9 cellular contexts compared by ENCODE assay signal in genomic region chr4:37802068-37802666, GRCh38. TPM values are rescaled to one million over a fixed set of nuclear protein-coding genes. Genes with fewer than 3 reads are reported as not detected.
A peak's percentile ranks its signal among the peaks of the same experiment; 100 is the strongest.
DNase-seq lines count a peak whose midpoint lies in the region; ATAC-seq, FAIRE-seq and TF ChIP-seq lines count a peak whose summit lies in the region.
"Had no signal": no experiment of that assay in that cellular context is flagged by ENCODE, and none has a peak within 500 bp of the region (broad histone marks: within the 10 kb centered on the region; RNA-seq: fewer than 3 reads in every experiment).

No MANE protein-coding gene starts in this region.

- no peak for FAIRE-seq in A549 (lab: Jason Lieb, UNC)
- FAIRE-seq in kidney (lab: Jason Lieb, UNC) = peak; percentile 80

- H2AFZ ChIP-seq in GM23338 = no peak overlapping the region

- no peaks in the 10 kb centered on the region for H3K36me3 ChIP-seq in GM23338 (ENCODE audit: insufficient read depth)
- no peaks in the 10 kb centered on the region for H3K36me3 ChIP-seq in kidney (ENCODE audit: control insufficient read depth in 1 of 2, insufficient read depth in 2 of 2, low read length in 2 of 2)

- H3K4me1 Mint-ChIP-seq in GM23338 (peaks cover 20% of the 10 kb centered on the region), brain (peaks cover 9% of the 10 kb centered on the region)

- TF ChIP-seq CTCF in A549 (IDR thresholded peaks at IDR 0.05) (peak; percentile 67), GM23338 (conservative IDR thresholded peaks at IDR 0.05; ENCODE audit: low read depth in 2 of 2) (peak; percentile 57 to 88), brain (conservative IDR thresholded peaks at IDR 0.05) (peak; percentile 86 to 87), kidney (IDR thresholded peaks at IDR 0.05; ENCODE audit: borderline replicate concordance, extremely low read depth, insufficient read depth) (peak; percentile 87)

- peaks cover 3% of the 10 kb centered on the region; the same call in 1 of the 3 replicates for H3K36me3 Mint-ChIP-seq in GM23338 (ENCODE audit: low read depth)
- H3K36me3 Mint-ChIP-seq in brain = no peaks in the 10 kb centered on the region

- H4K20me1 ChIP-seq in GM23338 (replicated peaks; ENCODE audit: insufficient read depth) = no peaks in the 10 kb centered on the region

- H3K27ac Mint-ChIP-seq in GM23338 = no peak overlapping the region
- peak overlapping the region in 2 of 5 experiments; percentile 3 to 79 for H3K27ac Mint-ChIP-seq in brain
- H3K27ac Mint-ChIP-seq: stimulated activated naive CD8-positive, alpha-beta T cell treated with anti-CD3 and anti-CD28 coated beads, Interleukin-15, Interleukin-2, amounts not matched to agents 100 ng/mL and 50 ng/mL, for 24 hours had no signal

- no peak for TF ChIP-seq POLR2A in A549 (IDR thresholded peaks at IDR 0.05; ENCODE audit: low read length)

- peaks cover 4% of the 10 kb centered on the region for H3K27me3 Mint-ChIP-seq in GM23338 (ENCODE audit: insufficient read depth, low read depth, poor library complexity)
- H3K27me3 Mint-ChIP-seq in brain = peaks cover 8% of the 10 kb centered on the region
- H3K27me3 Mint-ChIP-seq: stimulated activated naive CD8-positive, alpha-beta T cell treated with anti-CD3 and anti-CD28 coated beads, Interleukin-15, Interleukin-2, amounts not matched to agents 100 ng/mL and 50 ng/mL, for 24 hours had no signal

- H3K4me2 ChIP-seq in A549 (peak overlapping the region; percentile 38; the same call in 1 of the 3 replicates), GM23338 (no peak overlapping the region)

- no peaks in the 10 kb centered on the region for H3K9me3 ChIP-seq in A549
- H3K9me3 ChIP-seq in kidney (ENCODE audit: control insufficient read depth in 1 of 2, low read length in 2 of 2) = no peaks in the 10 kb centered on the region

- H3K4me3 Mint-ChIP-seq in GM23338 (no peak overlapping the region), brain (peak overlapping the region in 1 of 5 experiments; percentile 38)
- H3K4me3 Mint-ChIP-seq: stimulated activated naive CD8-positive, alpha-beta T cell treated with anti-CD3 and anti-CD28 coated beads, Interleukin-15, Interleukin-2, amounts not matched to agents 100 ng/mL and 50 ng/mL, for 24 hours had no signal

- H3K4me1 ChIP-seq in A549 = no peaks in the 10 kb centered on the region
- peaks cover 15% of the 10 kb centered on the region for H3K4me1 ChIP-seq in GM23338 (ENCODE audit: insufficient read depth)
- no peaks in the 10 kb centered on the region for H3K4me1 ChIP-seq in kidney (ENCODE audit: control insufficient read depth in 1 of 2, insufficient read depth in 1 of 2, low read depth in 1 of 2, low read length in 2 of 2)

- H3K79me2 ChIP-seq in GM23338 (replicated peaks; ENCODE audit: insufficient read depth) = no peaks in the 10 kb centered on the region

- no peaks in the 10 kb centered on the region for H3F3A ChIP-seq in GM23338 (replicated peaks; ENCODE audit: low read depth)

- CTCF ChIA-PET in A549 (lab: Yijun Ruan, JAX) = interaction anchor here (0.5 to 4.0 kb wide), 30 partner anchors 8 to 363 kb away, joined by 3 to 50 read pairs (median 3); partner anchors contain the start of gene RELL1

- POLR2A ChIA-PET in A549 (lab: Yijun Ruan, JAX) = interaction anchor here (0.8 to 1.1 kb wide), 3 partner anchors 25 to 199 kb away, joined by 3 to 6 read pairs (median 4); partner anchors contain the start of genes PGM2 and RELL1

- ATAC-seq in A549 (peak; percentile 94 to 99), GM23338 (peak; percentile 95), GM19463 (IDR thresholded peaks at IDR 0.05; ENCODE audit: unreplicated experiment) (no peak)

- DNase-seq in A549 (ENCODE audit: low read depth in 1 of 2, low spot score in 1 of 2) = peak; percentile 27 to 79
- peak; percentile 79 for DNase-seq in GM23338 (ENCODE audit: low spot score)
- DNase-seq in NCI-H345 (lab: John Stamatoyannopoulos, UW) = peak; percentile 68
- DNase-seq in kidney = no peak
- peak; percentile 68 for DNase-seq in ureter (ENCODE audit: low spot score)
- DNase-seq in activated gamma-delta T cell (lab: John Stamatoyannopoulos, UW) = no peak

- TF ChIP-seq EP300 in A549 (IDR thresholded peaks at IDR 0.05) = no peak

- H3K9me3 Mint-ChIP-seq in GM23338 (peaks cover 3% of the 10 kb centered on the region; the same call in 1 of the 3 replicates), brain (no peaks in the 10 kb centered on the region)
- H3K9me3 Mint-ChIP-seq: stimulated activated naive CD8-positive, alpha-beta T cell treated with anti-CD3 and anti-CD28 coated beads, Interleukin-15, Interleukin-2, amounts not matched to agents 100 ng/mL and 50 ng/mL, for 24 hours had no signal

- no peak overlapping the region for H3K27ac ChIP-seq in A549
- no peak overlapping the region for H3K27ac ChIP-seq in GM23338 (ENCODE audit: low read depth)
- H3K27ac ChIP-seq in kidney (ENCODE audit: low read depth in 2 of 2, low read length in 2 of 2) = no peak overlapping the region

- intact Hi-C loops in kidney (cut with DNase I) = loop anchor here (10.0 kb wide), 1 partner anchor 233 kb away; no protein-coding TSS in a partner anchor

- WGBS in A549 (ENCODE audit: missing lambda C conversion rate) = 3% methylated on average over 4 of the region's 4 CpGs

- no peaks in the 10 kb centered on the region for H3K27me3 ChIP-seq in GM23338 (ENCODE audit: insufficient read depth)

- H3K9ac ChIP-seq in kidney (ENCODE audit: low read length in 2 of 2) = no peak overlapping the region

- H3K4me3 ChIP-seq in A549 (no peak overlapping the region), GM23338 (no peak overlapping the region), kidney (ENCODE audit: low read length in 2 of 2) (no peak overlapping the region)

- peak; percentile 72 to 77 for TF ChIP-seq RAD21 in A549 (conservative IDR thresholded peaks at IDR 0.05 in 1 of 2, IDR thresholded peaks at IDR 0.05 in 1 of 2)

- H3K9me2 ChIP-seq in GM23338 (ENCODE audit: insufficient read depth) = 0 out of 2 replicates have a peak, but pooled peaks cover 5% of the 10 kb centered on the region

TF ChIP-seq in A549, 52 proteins besides CTCF, POLR2A, EP300 and RAD21:
- no peak for TF ChIP-seq RNF2 (IDR thresholded peaks at IDR 0.05; ENCODE audit: borderline replicate concordance, low read depth)
- TF ChIP-seq SMC3 (IDR thresholded peaks at IDR 0.05) = peak; percentile 86
- no peak for TF ChIP-seq NFE2L2 (conservative IDR thresholded peaks at IDR 0.05; ENCODE audit: low read length)
- TF ChIP-seq NPAS2 (CRISPR knock-in tag; IDR thresholded peaks at IDR 0.05; ENCODE audit: borderline replicate concordance) = no peak
- TF ChIP-seq ELK1 (IDR thresholded peaks at IDR 0.05; ENCODE audit: low read depth, low read length) = no peak

TF ChIP-seq in GM23338, 12 proteins besides CTCF, POLR2A, EP300 and RAD21 (continues in another document):
- TF ChIP-seq CREB1 (CRISPR knock-in tag; IDR thresholded peaks at IDR 0.05; ENCODE audit: low read depth) (no peak), EZH2phosphoT487 (IDR thresholded peaks at IDR 0.05; ENCODE audit: unreplicated experiment) (no peak), JUNB (IDR thresholded peaks at IDR 0.05; ENCODE audit: unreplicated experiment) (no peak), NANOG (IDR thresholded peaks at IDR 0.05; ENCODE audit: borderline replicate concordance) (no peak), ETS1 (IDR thresholded peaks at IDR 0.05) (no peak), ZNF331 (CRISPR knock-in tag; IDR thresholded peaks at IDR 0.05; ENCODE audit: low read depth) (no peak), POLR2AphosphoS5 (IDR thresholded peaks at IDR 0.05; ENCODE audit: low read depth) (no peak), STAT1 (IDR thresholded peaks at IDR 0.05; ENCODE audit: unreplicated experiment) (no peak)

RNA-seq across cellular contexts. Expression of gene PGM2, which starts 24.3 kb away (rescaled TPM):
- polyA plus RNA-seq in A549 (2011; rRNA removed) = 13.9 and 17.0 TPM in 2 replicates
- 5.4 TPM in 2 replicates for polyA plus RNA-seq in A549 (2012; cell fraction: cytosol; rRNA removed)
- 3.9 and 6.5 TPM in 2 replicates for polyA plus RNA-seq in A549 (2012; cell fraction: nucleus; rRNA removed)
- 11.0 to 11.6 TPM (median 11.4 TPM) in 3 replicates for polyA plus RNA-seq in A549 (2017; fragmentation: RNase III; extraction: RNeasy Plus Mini Kit Qiagen cat#74134 plus additional on column Dnase treatment)
- polyA minus RNA-seq in A549 (2011; rRNA and poly(A)+ RNA removed) = 5.7 and 9.1 TPM in 2 replicates
- total RNA-seq in GM23338 (2014; rRNA removed; shearing (Covaris generic)) = 30.8 and 36.6 TPM in 2 replicates
- polyA plus RNA-seq in GM23338 (2016; fragmentation: Nextera tagmentation; extraction: Ambion mirVana) = 10.1 and 11.4 TPM in 2 replicates
- 8.8 TPM for polyA plus RNA-seq in brain (ENCODE audit: insufficient read depth, low read depth, low replicate concordance)
- 30.7 TPM for total RNA-seq in kidney
- 15.5 TPM for polyA plus RNA-seq in kidney (ENCODE audit: insufficient read depth, low read depth, low replicate concordance)
- 62.6 TPM for total RNA-seq in ureter

Comparison
In these comparisons a context has a peak if more than half of its experiments do, and no peak if none do; other contexts are left out.
1. DNase-seq: peak in A549 (2 of 2), GM23338 (single experiment), NCI-H345 (single experiment) and ureter (single experiment); none in kidney (single experiment) and activated gamma-delta T cell (single experiment).
2. Peak in every context shown above with its lines, with median percentiles within 50 percentile points of each other: CTCF ChIP-seq.